Comparison of ENCODE assay signal across 11 cellular contexts in the genomic region with DNA sequence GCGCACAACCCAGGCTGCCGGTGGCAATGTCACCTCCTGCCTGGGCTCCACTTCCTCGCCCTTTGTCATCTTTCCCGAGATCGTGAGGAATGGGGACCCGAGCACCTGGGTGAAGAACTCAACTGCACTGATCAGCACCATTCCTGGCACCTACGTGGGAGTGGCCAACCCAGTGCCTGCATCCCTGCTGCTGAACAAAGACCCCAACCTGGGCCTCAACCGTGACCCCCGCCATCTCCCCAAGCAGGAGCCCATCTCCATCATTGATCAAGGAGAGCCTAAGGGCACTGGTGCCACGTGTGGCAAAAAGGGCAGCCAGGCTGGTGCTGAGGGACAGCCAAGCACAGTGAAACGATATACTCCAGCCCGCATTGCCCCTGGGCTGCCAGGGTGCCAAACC.
"Had no signal": no experiment of that assay in that cellular context is flagged by ENCODE, and none has a peak within 500 bp of the region (broad histone marks: within the 10 kb centered on the region; RNA-seq: fewer than 3 reads in every experiment).

No MANE protein-coding gene starts in this region.

- DNase-seq: GM23248, GOT3, H7, HFFc6, IMR-90, KG1 had no signal

- H3K27ac Mint-ChIP-seq: HFFc6 had no signal

- H3K27ac ChIP-seq: GM23248, HL-60 had no signal

- ATAC-seq: HCT116, HepG2, K562 had no signal

- H3K9ac ChIP-seq: GM23248 had no signal

- H3K4me3 ChIP-seq: GM23248, HAP-1, K562 had no signal

- H3K4me3 Mint-ChIP-seq: HFFc6 had no signal

- H3K9me3 Mint-ChIP-seq: HFFc6 had no signal

- H2AFZ ChIP-seq: GM23248 had no signal

- H3K9me3 ChIP-seq: HAP-1 had no signal
